8 cellular contexts compared by ENCODE assay signal in genomic region chr1:40162791-40163441, GRCh38. TPM values are rescaled to one million over a fixed set of nuclear protein-coding genes. Genes with fewer than 3 reads are reported as not detected.
DNase-seq lines count a peak whose midpoint lies in the region; ATAC-seq and TF ChIP-seq lines count a peak whose summit lies in the region.

No MANE protein-coding gene starts in this region.

- peaks cover 17 to 37% (median 28%) of the 10 kb centered on the region in 4 donors for H3K4me1 Mint-ChIP-seq in CD4-positive, alpha-beta memory T cell

- no CpG with 5 or more reads among the region's 3 CpGs for WGBS in neuronal stem cell (ENCODE audit: extremely low coverage in 2 of 2, insufficient read length in 2 of 2, insufficient replicate concordance in 1 of 2), 2 donors

- H3K27ac ChIP-seq in CD4-positive, alpha-beta memory T cell (ENCODE audit: low read depth, low read length): peak overlapping the region; percentile 97
- H3K27ac ChIP-seq in HUES6 (ENCODE audit: low read depth, low read length) (no peak overlapping the region), dorsolateral prefrontal cortex (peak overlapping the region in 2 of 59 donors; percentile 92), neuronal stem cell (replicated peaks; ENCODE audit: low read length) (no peak overlapping the region)

- no peak overlapping the region for H3K14ac ChIP-seq in neuronal stem cell (ENCODE audit: low read length)

- no peak overlapping the region for H4K91ac ChIP-seq in neuronal stem cell (ENCODE audit: low read depth, low read length, poor library complexity)

- CTCF ChIA-PET in CD4-positive, alpha-beta memory T cell (lab: Charles Lee; ENCODE audit: partially characterized antibody): interaction anchor here (1.2 to 3.6 kb wide), 5 partner anchors 11 to 178 kb away, joined by 3 to 25 read pairs (median 3); no protein-coding TSS in a partner anchor

- no peak overlapping the region for H3K4ac ChIP-seq in neuronal stem cell (ENCODE audit: low read length)

- intact Hi-C loops in CD4-positive, alpha-beta memory T cell (cut with micrococcal nuclease): no loop called here
- intact Hi-C loops in dorsolateral prefrontal cortex (cut with DNase I): loop anchor here (2.0 to 5.0 kb wide), 3 partner anchors 66 to 148 kb away; partner anchors contain the start of genes ZMPSTE24 (in 2 of the 2) and PPT1 (in 1 of the 2)

- H2AK5ac ChIP-seq in neuronal stem cell (ENCODE audit: low read depth, low read length): no peak overlapping the region

- no peak for TF ChIP-seq CTCF in dorsolateral prefrontal cortex (IDR thresholded peaks at IDR 0.05 in 54 of 56, conservative IDR thresholded peaks at IDR 0.05 in 2 of 56; ENCODE audit: low read depth in 1 of 56, partially characterized antibody in 56 of 56)

- no peaks in the 10 kb centered on the region for H3K79me1 ChIP-seq in neuronal stem cell (ENCODE audit: low read depth, low read length)

- no peak overlapping the region for H3K9ac ChIP-seq in HUES6 (ENCODE audit: low read length)
- H3K9ac ChIP-seq in neuronal stem cell (ENCODE audit: low read depth, low read length, poor library complexity): no peak overlapping the region

- no peak overlapping the region for H2BK120ac ChIP-seq in neuronal stem cell (ENCODE audit: low read depth, low read length)

- peak overlapping the region; percentile 61 for H3K4me2 ChIP-seq in neuronal stem cell (ENCODE audit: insufficient read depth, low read length, poor library complexity, severe bottlenecking)

- no peaks in the 10 kb centered on the region for H3K36me3 ChIP-seq in CD4-positive, alpha-beta memory T cell (ENCODE audit: insufficient read depth, low read length)
- H3K36me3 ChIP-seq in HUES6 (ENCODE audit: control insufficient read depth, insufficient read depth, low read length) (no peaks in the 10 kb centered on the region), neuronal stem cell (replicated peaks in 1 of 2; ENCODE audit: control insufficient read depth in 2 of 2, insufficient read depth in 2 of 2, low read length in 2 of 2) (no peaks in the 10 kb centered on the region)

- no peak for DNase-seq in CD4-positive, alpha-beta memory T cell
- no peak for DNase-seq in dorsolateral prefrontal cortex
- no peak for DNase-seq in neuronal stem cell (ENCODE audit: low spot score)
- DNase-seq in GF-D8 (lab: John Stamatoyannopoulos, UW): no peak
- DNase-seq in HPDE6-E6E7 (ENCODE audit: extremely low spot score): no peak
- no peak for DNase-seq in HK-2 (ENCODE audit: unreplicated experiment)

- peaks cover 59% of the 10 kb centered on the region for H3K4me1 ChIP-seq in CD4-positive, alpha-beta memory T cell (ENCODE audit: insufficient read depth, low read length)
- peaks cover 10% of the 10 kb centered on the region; the same call in 1 of the 2 replicates for H3K4me1 ChIP-seq in HUES6 (ENCODE audit: control insufficient read depth, insufficient read depth, low read length)
- H3K4me1 ChIP-seq in neuronal stem cell (ENCODE audit: control insufficient read depth in 2 of 2, insufficient read depth in 1 of 2, low read depth in 1 of 2, low read length in 2 of 2): peaks cover 5 to 13% of the 10 kb centered on the region in 2 donors

- no peak overlapping the region for H4K8ac ChIP-seq in neuronal stem cell (ENCODE audit: low read depth, low read length)

- no peak overlapping the region for H2BK5ac ChIP-seq in neuronal stem cell (ENCODE audit: low read length)

- peaks cover 0 to 7% of the 10 kb centered on the region in 2 donors for H3K36me3 Mint-ChIP-seq in CD4-positive, alpha-beta memory T cell

- H3K23ac ChIP-seq in neuronal stem cell (ENCODE audit: low read depth, low read length, poor library complexity): no peak overlapping the region

- no peak overlapping the region for H3K4me3 Mint-ChIP-seq in CD4-positive, alpha-beta memory T cell

- no peaks in the 10 kb centered on the region for H3K9me3 ChIP-seq in CD4-positive, alpha-beta memory T cell (ENCODE audit: control insufficient read depth in 1 of 2, low read length in 2 of 2)
- H3K9me3 ChIP-seq in HUES6 (ENCODE audit: control insufficient read depth, insufficient read depth, low read depth, low read length) (no peaks in the 10 kb centered on the region), neuronal stem cell (replicated peaks in 1 of 2; ENCODE audit: control insufficient read depth in 2 of 2, insufficient read depth in 1 of 2, low read depth in 1 of 2, low read length in 2 of 2) (no peaks in the 10 kb centered on the region)

- H3K27me3 ChIP-seq in CD4-positive, alpha-beta memory T cell (ENCODE audit: insufficient read depth, low read length): no peaks in the 10 kb centered on the region
- H3K27me3 ChIP-seq in HUES6 (ENCODE audit: control insufficient read depth, insufficient read depth, low read length): no peaks in the 10 kb centered on the region
- no peaks in the 10 kb centered on the region for H3K27me3 ChIP-seq in dorsolateral prefrontal cortex
- H3K27me3 ChIP-seq in neuronal stem cell (ENCODE audit: control insufficient read depth in 3 of 3, insufficient read depth in 3 of 3, low read depth in 1 of 3, low read length in 3 of 3): no peaks in the 10 kb centered on the region

- H3K4me3 ChIP-seq in CD4-positive, alpha-beta memory T cell (ENCODE audit: low read length in 2 of 2): peak overlapping the region; percentile 77 to 94
- H3K4me3 ChIP-seq in HUES6 (ENCODE audit: low read depth, low read length) (peak overlapping the region; percentile 86), dorsolateral prefrontal cortex (peak overlapping the region; percentile 67 to 99 (median 94)), neuronal stem cell (ENCODE audit: low read length in 2 of 2) (peak overlapping the region in 1 of 2 donors; percentile 87)

- H2BK12ac ChIP-seq in neuronal stem cell (ENCODE audit: low read length): no peak overlapping the region

- no peak overlapping the region for H2BK15ac ChIP-seq in neuronal stem cell (ENCODE audit: low read length)

- POLR2A ChIA-PET in CD4-positive, alpha-beta memory T cell (lab: Charles Lee; ENCODE audit: partially characterized antibody): interaction anchor here (2.1 to 3.5 kb wide), 2 partner anchors 94 to 223 kb away, joined by 15 to 18 read pairs; partner anchors contain the start of gene ZMPSTE24

- H3K18ac ChIP-seq in neuronal stem cell (ENCODE audit: low read length): no peak overlapping the region

- no peaks in the 10 kb centered on the region for H3K9me3 Mint-ChIP-seq in CD4-positive, alpha-beta memory T cell

- H3K27me3 Mint-ChIP-seq in CD4-positive, alpha-beta memory T cell: no peaks in the 10 kb centered on the region

- H2AFZ ChIP-seq in neuronal stem cell (ENCODE audit: low read length): no peak overlapping the region

- no peak overlapping the region for H3K27ac Mint-ChIP-seq in CD4-positive, alpha-beta memory T cell

- ATAC-seq in HG03097 (IDR thresholded peaks at IDR 0.05; ENCODE audit: low FRiP score, unreplicated experiment): no peak

RNA-seq across cellular contexts. Expression of gene RLF, which starts 1.7 kb away (rescaled TPM):
- 10 to 100 TPM; 23.0 to 23.4 TPM for total RNA-seq in CD4-positive, alpha-beta memory T cell
- polyA plus RNA-seq in CD4-positive, alpha-beta memory T cell: 1 to 10 TPM; 7.6 to 9.9 TPM
- total RNA-seq in dorsolateral prefrontal cortex: 10 to 100 TPM; 21.4 to 38.0 (median 28.7) TPM
- polyA plus RNA-seq in neuronal stem cell (2013, experiment 1 of 2): 10.9 TPM
- polyA plus RNA-seq in neuronal stem cell (2013, experiment 2 of 2): 11.2 TPM
